ENCODE assay signal across 1 cellular context in the genomic region with DNA sequence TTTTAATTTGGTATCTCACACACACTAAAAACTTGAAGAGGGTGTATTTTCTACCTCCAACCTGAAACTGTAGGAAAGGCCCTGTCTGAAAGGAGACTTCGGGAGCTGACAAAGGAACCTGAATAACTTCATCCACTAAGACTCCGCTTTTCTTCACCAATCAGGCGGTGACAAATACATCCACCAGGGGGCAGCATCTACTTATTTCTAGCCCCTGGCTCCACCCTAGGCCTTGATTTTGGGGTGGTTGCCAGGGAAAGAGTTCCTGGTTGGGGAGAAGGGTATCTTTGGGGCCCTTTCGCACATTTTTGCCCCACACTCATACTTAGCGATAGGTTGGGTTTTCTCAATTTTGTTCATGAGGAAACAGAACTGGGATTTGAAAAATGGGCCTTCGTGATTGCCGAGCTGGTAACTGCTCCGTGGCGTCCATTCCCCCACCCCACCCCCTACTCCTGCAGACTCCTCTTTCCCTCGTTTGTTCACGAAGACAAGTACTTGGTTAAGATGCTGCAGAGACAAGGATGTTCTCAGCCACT.
A peak's percentile ranks its signal among the peaks of the same experiment; 100 is the strongest.
TF ChIP-seq lines count a peak whose summit lies in the region.

No MANE protein-coding gene starts in this region.

TF ChIP-seq in HepG2, 621 proteins besides CTCF, POLR2A, EP300 and RAD21 (continued from another document and continues in another):
- TF ChIP-seq GLI4 (CRISPR knock-in tag; IDR thresholded peaks at IDR 0.05; ENCODE audit: borderline replicate concordance) (0 out of 2 replicates have a peak, but pooled peaks have one; percentile 50), MIER3 (CRISPR knock-in tag; IDR thresholded peaks at IDR 0.05; ENCODE audit: borderline replicate concordance) (0 out of 2 replicates have a peak, but pooled peaks have one; percentile 61), ZNF3 (CRISPR knock-in tag; IDR thresholded peaks at IDR 0.05) (0 out of 2 replicates have a peak, but pooled peaks have one; percentile 49), ZBTB20 (CRISPR knock-in tag; IDR thresholded peaks at IDR 0.05; ENCODE audit: borderline replicate concordance, low read depth) (no peak), THYN1 (CRISPR knock-in tag; IDR thresholded peaks at IDR 0.05; ENCODE audit: borderline replicate concordance, low read depth) (no peak), ZNF737 (CRISPR knock-in tag; IDR thresholded peaks at IDR 0.05; ENCODE audit: borderline replicate concordance) (no peak), KDM3A (CRISPR knock-in tag; IDR thresholded peaks at IDR 0.05; ENCODE audit: low read depth) (0 out of 2 replicates have a peak, but pooled peaks have one; percentile 57), SIX4 (CRISPR knock-in tag; IDR thresholded peaks at IDR 0.05) (no peak), KDM5A (IDR thresholded peaks at IDR 0.05; ENCODE audit: borderline replicate concordance, low read length) (peak; percentile 51; the same call in 1 of the 2 replicates), TBX2 (CRISPR knock-in tag; IDR thresholded peaks at IDR 0.05; ENCODE audit: borderline replicate concordance) (peak; percentile 41; the same call in 1 of the 2 replicates), ZNF652 (CRISPR knock-in tag; IDR thresholded peaks at IDR 0.05; ENCODE audit: borderline replicate concordance, low read depth) (peak; percentile 58; the same call in 1 of the 2 replicates), ZNF781 (CRISPR knock-in tag; IDR thresholded peaks at IDR 0.05; ENCODE audit: borderline replicate concordance, not compliant biosample characterization) (no peak), THAP11 (CRISPR knock-in tag; IDR thresholded peaks at IDR 0.05) (peak; percentile 68), ERF (CRISPR knock-in tag; IDR thresholded peaks at IDR 0.05) (peak; percentile 65; the same call in 1 of the 2 replicates), ZNF891 (CRISPR knock-in tag; IDR thresholded peaks at IDR 0.05) (no peak), MXD4 (CRISPR knock-in tag; IDR thresholded peaks at IDR 0.05) (0 out of 2 replicates have a peak, but pooled peaks have one; percentile 52), ZBTB38 (CRISPR knock-in tag; IDR thresholded peaks at IDR 0.05) (peak; percentile 76), ZEB1 (IDR thresholded peaks at IDR 0.05; ENCODE audit: insufficient replicate concordance, low read depth) (peak; percentile 59), ZNF747 (CRISPR knock-in tag; IDR thresholded peaks at IDR 0.05; ENCODE audit: borderline replicate concordance) (peak; percentile 64; the same call in 1 of the 2 replicates), ONECUT2 (CRISPR knock-in tag; IDR thresholded peaks at IDR 0.05) (no peak), KMT2A (CRISPR knock-in tag; IDR thresholded peaks at IDR 0.05) (0 out of 2 replicates have a peak, but pooled peaks have one; percentile 43), ZNF564 (CRISPR knock-in tag; IDR thresholded peaks at IDR 0.05) (no peak), RBM39 (IDR thresholded peaks at IDR 0.05; ENCODE audit: low read depth, low read length, poor library complexity, severe bottlenecking) (no peak), NR3C1 (CRISPR knock-in tag; IDR thresholded peaks at IDR 0.05) (no peak), ETV5 (CRISPR knock-in tag; IDR thresholded peaks at IDR 0.05; ENCODE audit: borderline replicate concordance) (peak; percentile 18; the same call in 1 of the 2 replicates), NFYB (CRISPR knock-in tag; IDR thresholded peaks at IDR 0.05) (no peak), ZMYM4 (CRISPR knock-in tag; IDR thresholded peaks at IDR 0.05) (peak; percentile 43; the same call in 1 of the 2 replicates), GATAD2A (CRISPR knock-in tag; IDR thresholded peaks at IDR 0.05) (peak; percentile 79), KDM5B (CRISPR knock-in tag; IDR thresholded peaks at IDR 0.05; ENCODE audit: borderline replicate concordance) (peak; percentile 16; the same call in 1 of the 2 replicates), FOXP1 (IDR thresholded peaks at IDR 0.05) (no peak), FOXP1 (CRISPR knock-in tag; IDR thresholded peaks at IDR 0.05) (no peak)
- TF ChIP-seq, protein P1, sequence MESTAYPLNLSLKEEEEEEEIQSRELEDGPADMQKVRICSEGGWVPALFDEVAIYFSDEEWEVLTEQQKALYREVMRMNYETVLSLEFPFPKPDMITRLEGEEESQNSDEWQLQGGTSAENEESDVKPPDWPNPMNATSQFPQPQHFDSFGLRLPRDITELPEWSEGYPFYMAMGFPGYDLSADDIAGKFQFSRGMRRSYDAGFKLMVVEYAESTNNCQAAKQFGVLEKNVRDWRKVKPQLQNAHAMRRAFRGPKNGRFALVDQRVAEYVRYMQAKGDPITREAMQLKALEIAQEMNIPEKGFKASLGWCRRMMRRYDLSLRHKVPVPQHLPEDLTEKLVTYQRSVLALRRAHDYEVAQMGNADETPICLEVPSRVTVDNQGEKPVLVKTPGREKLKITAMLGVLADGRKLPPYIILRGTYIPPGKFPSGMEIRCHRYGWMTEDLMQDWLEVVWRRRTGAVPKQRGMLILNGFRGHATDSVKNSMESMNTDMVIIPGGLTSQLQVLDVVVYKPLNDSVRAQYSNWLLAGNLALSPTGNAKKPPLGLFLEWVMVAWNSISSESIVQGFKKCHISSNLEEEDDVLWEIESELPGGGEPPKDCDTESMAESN (CRISPR knock-in tag; conservative IDR thresholded peaks at IDR 0.05), result peak; percentile 84
- TF ChIP-seq, protein P2, sequence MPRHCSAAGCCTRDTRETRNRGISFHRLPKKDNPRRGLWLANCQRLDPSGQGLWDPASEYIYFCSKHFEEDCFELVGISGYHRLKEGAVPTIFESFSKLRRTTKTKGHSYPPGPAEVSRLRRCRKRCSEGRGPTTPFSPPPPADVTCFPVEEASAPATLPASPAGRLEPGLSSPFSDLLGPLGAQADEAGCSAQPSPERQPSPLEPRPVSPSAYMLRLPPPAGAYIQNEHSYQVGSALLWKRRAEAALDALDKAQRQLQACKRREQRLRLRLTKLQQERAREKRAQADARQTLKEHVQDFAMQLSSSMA (CRISPR knock-in tag; IDR thresholded peaks at IDR 0.05), result no peak
- TF ChIP-seq, protein P3, sequence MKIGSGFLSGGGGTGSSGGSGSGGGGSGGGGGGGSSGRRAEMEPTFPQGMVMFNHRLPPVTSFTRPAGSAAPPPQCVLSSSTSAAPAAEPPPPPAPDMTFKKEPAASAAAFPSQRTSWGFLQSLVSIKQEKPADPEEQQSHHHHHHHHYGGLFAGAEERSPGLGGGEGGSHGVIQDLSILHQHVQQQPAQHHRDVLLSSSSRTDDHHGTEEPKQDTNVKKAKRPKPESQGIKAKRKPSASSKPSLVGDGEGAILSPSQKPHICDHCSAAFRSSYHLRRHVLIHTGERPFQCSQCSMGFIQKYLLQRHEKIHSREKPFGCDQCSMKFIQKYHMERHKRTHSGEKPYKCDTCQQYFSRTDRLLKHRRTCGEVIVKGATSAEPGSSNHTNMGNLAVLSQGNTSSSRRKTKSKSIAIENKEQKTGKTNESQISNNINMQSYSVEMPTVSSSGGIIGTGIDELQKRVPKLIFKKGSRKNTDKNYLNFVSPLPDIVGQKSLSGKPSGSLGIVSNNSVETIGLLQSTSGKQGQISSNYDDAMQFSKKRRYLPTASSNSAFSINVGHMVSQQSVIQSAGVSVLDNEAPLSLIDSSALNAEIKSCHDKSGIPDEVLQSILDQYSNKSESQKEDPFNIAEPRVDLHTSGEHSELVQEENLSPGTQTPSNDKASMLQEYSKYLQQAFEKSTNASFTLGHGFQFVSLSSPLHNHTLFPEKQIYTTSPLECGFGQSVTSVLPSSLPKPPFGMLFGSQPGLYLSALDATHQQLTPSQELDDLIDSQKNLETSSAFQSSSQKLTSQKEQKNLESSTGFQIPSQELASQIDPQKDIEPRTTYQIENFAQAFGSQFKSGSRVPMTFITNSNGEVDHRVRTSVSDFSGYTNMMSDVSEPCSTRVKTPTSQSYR (CRISPR knock-in tag; IDR thresholded peaks at IDR 0.05; ENCODE audit: borderline replicate concordance), result no peak
- TF ChIP-seq, protein P4, sequence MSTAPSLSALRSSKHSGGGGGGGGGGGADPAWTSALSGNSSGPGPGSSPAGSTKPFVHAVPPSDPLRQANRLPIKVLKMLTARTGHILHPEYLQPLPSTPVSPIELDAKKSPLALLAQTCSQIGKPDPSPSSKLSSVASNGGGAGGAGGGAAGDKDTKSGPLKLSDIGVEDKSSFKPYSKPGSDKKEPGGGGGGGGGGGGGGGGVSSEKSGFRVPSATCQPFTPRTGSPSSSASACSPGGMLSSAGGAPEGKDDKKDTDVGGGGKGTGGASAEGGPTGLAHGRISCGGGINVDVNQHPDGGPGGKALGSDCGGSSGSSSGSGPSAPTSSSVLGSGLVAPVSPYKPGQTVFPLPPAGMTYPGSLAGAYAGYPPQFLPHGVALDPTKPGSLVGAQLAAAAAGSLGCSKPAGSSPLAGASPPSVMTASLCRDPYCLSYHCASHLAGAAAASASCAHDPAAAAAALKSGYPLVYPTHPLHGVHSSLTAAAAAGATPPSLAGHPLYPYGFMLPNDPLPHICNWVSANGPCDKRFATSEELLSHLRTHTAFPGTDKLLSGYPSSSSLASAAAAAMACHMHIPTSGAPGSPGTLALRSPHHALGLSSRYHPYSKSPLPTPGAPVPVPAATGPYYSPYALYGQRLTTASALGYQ (CRISPR knock-in tag; IDR thresholded peaks at IDR 0.05), result 0 out of 2 replicates have a peak, but pooled peaks have one; percentile 47
- TF ChIP-seq, protein P5, sequence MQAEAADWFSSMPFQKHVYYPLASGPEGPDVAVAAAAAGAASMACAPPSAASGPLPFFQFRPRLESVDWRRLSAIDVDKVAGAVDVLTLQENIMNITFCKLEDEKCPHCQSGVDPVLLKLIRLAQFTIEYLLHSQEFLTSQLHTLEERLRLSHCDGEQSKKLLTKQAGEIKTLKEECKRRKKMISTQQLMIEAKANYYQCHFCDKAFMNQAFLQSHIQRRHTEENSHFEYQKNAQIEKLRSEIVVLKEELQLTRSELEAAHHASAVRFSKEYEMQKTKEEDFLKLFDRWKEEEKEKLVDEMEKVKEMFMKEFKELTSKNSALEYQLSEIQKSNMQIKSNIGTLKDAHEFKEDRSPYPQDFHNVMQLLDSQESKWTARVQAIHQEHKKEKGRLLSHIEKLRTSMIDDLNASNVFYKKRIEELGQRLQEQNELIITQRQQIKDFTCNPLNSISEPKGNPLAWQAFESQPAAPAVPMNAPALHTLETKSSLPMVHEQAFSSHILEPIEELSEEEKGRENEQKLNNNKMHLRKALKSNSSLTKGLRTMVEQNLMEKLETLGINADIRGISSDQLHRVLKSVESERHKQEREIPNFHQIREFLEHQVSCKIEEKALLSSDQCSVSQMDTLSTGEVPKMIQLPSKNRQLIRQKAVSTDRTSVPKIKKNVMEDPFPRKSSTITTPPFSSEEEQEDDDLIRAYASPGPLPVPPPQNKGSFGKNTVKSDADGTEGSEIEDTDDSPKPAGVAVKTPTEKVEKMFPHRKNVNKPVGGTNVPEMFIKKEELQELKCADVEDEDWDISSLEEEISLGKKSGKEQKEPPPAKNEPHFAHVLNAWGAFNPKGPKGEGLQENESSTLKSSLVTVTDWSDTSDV (CRISPR knock-in tag; IDR thresholded peaks at IDR 0.05), result no peak
- TF ChIP-seq, protein P6, sequence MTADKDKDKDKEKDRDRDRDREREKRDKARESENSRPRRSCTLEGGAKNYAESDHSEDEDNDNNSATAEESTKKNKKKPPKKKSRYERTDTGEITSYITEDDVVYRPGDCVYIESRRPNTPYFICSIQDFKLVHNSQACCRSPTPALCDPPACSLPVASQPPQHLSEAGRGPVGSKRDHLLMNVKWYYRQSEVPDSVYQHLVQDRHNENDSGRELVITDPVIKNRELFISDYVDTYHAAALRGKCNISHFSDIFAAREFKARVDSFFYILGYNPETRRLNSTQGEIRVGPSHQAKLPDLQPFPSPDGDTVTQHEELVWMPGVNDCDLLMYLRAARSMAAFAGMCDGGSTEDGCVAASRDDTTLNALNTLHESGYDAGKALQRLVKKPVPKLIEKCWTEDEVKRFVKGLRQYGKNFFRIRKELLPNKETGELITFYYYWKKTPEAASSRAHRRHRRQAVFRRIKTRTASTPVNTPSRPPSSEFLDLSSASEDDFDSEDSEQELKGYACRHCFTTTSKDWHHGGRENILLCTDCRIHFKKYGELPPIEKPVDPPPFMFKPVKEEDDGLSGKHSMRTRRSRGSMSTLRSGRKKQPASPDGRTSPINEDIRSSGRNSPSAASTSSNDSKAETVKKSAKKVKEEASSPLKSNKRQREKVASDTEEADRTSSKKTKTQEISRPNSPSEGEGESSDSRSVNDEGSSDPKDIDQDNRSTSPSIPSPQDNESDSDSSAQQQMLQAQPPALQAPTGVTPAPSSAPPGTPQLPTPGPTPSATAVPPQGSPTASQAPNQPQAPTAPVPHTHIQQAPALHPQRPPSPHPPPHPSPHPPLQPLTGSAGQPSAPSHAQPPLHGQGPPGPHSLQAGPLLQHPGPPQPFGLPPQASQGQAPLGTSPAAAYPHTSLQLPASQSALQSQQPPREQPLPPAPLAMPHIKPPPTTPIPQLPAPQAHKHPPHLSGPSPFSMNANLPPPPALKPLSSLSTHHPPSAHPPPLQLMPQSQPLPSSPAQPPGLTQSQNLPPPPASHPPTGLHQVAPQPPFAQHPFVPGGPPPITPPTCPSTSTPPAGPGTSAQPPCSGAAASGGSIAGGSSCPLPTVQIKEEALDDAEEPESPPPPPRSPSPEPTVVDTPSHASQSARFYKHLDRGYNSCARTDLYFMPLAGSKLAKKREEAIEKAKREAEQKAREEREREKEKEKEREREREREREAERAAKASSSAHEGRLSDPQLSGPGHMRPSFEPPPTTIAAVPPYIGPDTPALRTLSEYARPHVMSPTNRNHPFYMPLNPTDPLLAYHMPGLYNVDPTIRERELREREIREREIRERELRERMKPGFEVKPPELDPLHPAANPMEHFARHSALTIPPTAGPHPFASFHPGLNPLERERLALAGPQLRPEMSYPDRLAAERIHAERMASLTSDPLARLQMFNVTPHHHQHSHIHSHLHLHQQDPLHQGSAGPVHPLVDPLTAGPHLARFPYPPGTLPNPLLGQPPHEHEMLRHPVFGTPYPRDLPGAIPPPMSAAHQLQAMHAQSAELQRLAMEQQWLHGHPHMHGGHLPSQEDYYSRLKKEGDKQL (CRISPR knock-in tag; IDR thresholded peaks at IDR 0.05; ENCODE audit: low read depth), result no peak
- TF ChIP-seq, protein P7, sequence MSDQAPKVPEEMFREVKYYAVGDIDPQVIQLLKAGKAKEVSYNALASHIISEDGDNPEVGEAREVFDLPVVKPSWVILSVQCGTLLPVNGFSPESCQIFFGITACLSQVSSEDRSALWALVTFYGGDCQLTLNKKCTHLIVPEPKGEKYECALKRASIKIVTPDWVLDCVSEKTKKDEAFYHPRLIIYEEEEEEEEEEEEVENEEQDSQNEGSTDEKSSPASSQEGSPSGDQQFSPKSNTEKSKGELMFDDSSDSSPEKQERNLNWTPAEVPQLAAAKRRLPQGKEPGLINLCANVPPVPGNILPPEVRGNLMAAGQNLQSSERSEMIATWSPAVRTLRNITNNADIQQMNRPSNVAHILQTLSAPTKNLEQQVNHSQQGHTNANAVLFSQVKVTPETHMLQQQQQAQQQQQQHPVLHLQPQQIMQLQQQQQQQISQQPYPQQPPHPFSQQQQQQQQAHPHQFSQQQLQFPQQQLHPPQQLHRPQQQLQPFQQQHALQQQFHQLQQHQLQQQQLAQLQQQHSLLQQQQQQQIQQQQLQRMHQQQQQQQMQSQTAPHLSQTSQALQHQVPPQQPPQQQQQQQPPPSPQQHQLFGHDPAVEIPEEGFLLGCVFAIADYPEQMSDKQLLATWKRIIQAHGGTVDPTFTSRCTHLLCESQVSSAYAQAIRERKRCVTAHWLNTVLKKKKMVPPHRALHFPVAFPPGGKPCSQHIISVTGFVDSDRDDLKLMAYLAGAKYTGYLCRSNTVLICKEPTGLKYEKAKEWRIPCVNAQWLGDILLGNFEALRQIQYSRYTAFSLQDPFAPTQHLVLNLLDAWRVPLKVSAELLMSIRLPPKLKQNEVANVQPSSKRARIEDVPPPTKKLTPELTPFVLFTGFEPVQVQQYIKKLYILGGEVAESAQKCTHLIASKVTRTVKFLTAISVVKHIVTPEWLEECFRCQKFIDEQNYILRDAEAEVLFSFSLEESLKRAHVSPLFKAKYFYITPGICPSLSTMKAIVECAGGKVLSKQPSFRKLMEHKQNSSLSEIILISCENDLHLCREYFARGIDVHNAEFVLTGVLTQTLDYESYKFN (CRISPR knock-in tag; conservative IDR thresholded peaks at IDR 0.05), result peak; percentile 40
